ENCODE assay signal across 8 cellular contexts in the genomic region with DNA sequence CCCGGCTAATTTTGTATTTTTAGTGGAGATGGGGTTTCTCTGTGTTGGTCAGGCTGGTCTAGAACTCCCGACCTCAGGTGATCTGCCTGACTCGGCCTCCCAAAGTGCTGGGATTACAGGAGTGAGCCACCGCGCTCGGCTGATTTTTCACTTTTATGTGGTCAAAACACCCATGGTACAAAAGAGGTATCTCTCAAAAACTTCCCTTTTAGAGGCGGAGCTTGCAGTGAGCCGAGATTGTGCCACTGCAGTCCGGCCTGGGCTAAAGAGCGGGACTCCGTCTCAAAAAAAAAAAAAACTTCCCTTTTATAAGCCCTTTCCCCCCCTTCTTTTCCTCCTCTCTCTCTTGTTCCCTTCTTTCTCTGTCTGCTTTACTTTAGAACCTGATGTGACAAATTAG. TPM values are rescaled to one million over a fixed set of nuclear protein-coding genes. Genes with fewer than 3 reads are reported as not detected.
DNase-seq lines count a peak whose midpoint lies in the region; ATAC-seq and TF ChIP-seq lines count a peak whose summit lies in the region.
"Not testable (repeated sequence)": the region's sequence is repeated elsewhere in the genome, so short reads cannot be mapped to it uniquely, and the experiment has no call there.

No MANE protein-coding gene starts in this region.

- not testable (repeated sequence) for H3K9ac ChIP-seq in muscle layer of colon (ENCODE audit: low read length); rectal smooth muscle tissue (ENCODE audit: low read length)

- in situ Hi-C loops in transverse colon (cut with MboI; ENCODE audit: low pct_ligation_motif_present in 1 of 4, low pct_unique_long_range_greater_than_20kb in 1 of 4, low sequenced_read_pairs in 3 of 4), result not testable (repeated sequence)

- CTCF ChIA-PET in WTC11 (lab: Charles Lee), result interaction anchor here (1.2 to 3.6 kb wide), 2 partner anchors 18 to 51 kb away, joined by 3 to 19 read pairs; no protein-coding TSS in a partner anchor

- not testable (repeated sequence) for TF ChIP-seq CTCF in CD14-positive monocyte (IDR thresholded peaks at IDR 0.05); WTC11 (IDR thresholded peaks at IDR 0.05); transverse colon (IDR thresholded peaks at IDR 0.05)

- H3K36me3 ChIP-seq in muscle layer of colon (ENCODE audit: insufficient read depth, low read length); rectal smooth muscle tissue (ENCODE audit: control insufficient read depth, insufficient read depth, low read length); transverse colon: not testable (repeated sequence)

- POLR2A ChIA-PET in WTC11 (lab: Charles Lee), result not testable (repeated sequence)

- intact Hi-C loops in CD14-positive monocyte (cut with micrococcal nuclease), result loop anchor here in 1 of 2 donors (2.0 kb wide), 1 partner anchor 15 kb away; no protein-coding TSS in a partner anchor
- intact Hi-C loops in transverse colon (cut with DNase I; ENCODE audit: low total_unique reads), result not testable (repeated sequence)

- WGBS in transverse colon (ENCODE audit: low coverage in 1 of 2), 2 donors, result 35 to 42% methylated on average over 3 to 11 of the region's 11 CpGs

- H3K9me3 Mint-ChIP-seq in CD14-positive monocyte; WTC11; activated T-helper 17 cell treated with anti-CD3 and anti-CD28 coated beads, Interleukin-2, amount 50 U/mL, for 72 hours; effector memory CD8-positive, alpha-beta T cell: not testable (repeated sequence)

- not testable (repeated sequence) for DNase-seq in CD14-positive monocyte (ENCODE audit: low spot score); WTC11 (ENCODE audit: low spot score); effector memory CD8-positive, alpha-beta T cell; transverse colon
- DNase-seq in NOMO-1 treated with DMSO at 0.1 percent for 48 hours (lab: John Stamatoyannopoulos, UW; ENCODE audit: unreplicated experiment), result peak; percentile 59

- not testable (repeated sequence) for H3K27me3 Mint-ChIP-seq in CD14-positive monocyte (ENCODE audit: low read depth in 3 of 3); WTC11 (ENCODE audit: low read depth); activated T-helper 17 cell treated with anti-CD3 and anti-CD28 coated beads, Interleukin-2, amount 50 U/mL, for 72 hours; effector memory CD8-positive, alpha-beta T cell

- peaks cover 72% of the 10 kb centered on the region for H3K4me1 ChIP-seq in muscle layer of colon (ENCODE audit: insufficient read depth, low read length)
- peaks cover 34% of the 10 kb centered on the region for H3K4me1 ChIP-seq in rectal smooth muscle tissue (ENCODE audit: control insufficient read depth, insufficient read depth, low read length)
- H3K4me1 ChIP-seq in transverse colon, result peaks cover 66 to 98% (median 92%) of the 10 kb centered on the region in 4 donors

- peak overlapping the region; percentile 65 for H3K27ac ChIP-seq in muscle layer of colon (ENCODE audit: low read depth, low read length)
- H3K27ac ChIP-seq in rectal smooth muscle tissue (ENCODE audit: low read depth, low read length), result peak overlapping the region; percentile 78
- H3K27ac ChIP-seq in transverse colon, result peak overlapping the region; percentile 84 to 94 (median 88)

- TF ChIP-seq EP300 in transverse colon (IDR thresholded peaks at IDR 0.05; ENCODE audit: low read depth), result not testable (repeated sequence)

- peak overlapping the region; percentile 58 to 78 for H3K4me3 Mint-ChIP-seq in CD14-positive monocyte
- H3K4me3 Mint-ChIP-seq in WTC11, result not testable (repeated sequence)
- peak overlapping the region; percentile 65 for H3K4me3 Mint-ChIP-seq in activated T-helper 17 cell treated with anti-CD3 and anti-CD28 coated beads, Interleukin-2, amount 50 U/mL, for 72 hours
- peak overlapping the region in 1 of 2 donors; percentile 45 for H3K4me3 Mint-ChIP-seq in effector memory CD8-positive, alpha-beta T cell

- H3K27me3 ChIP-seq in muscle layer of colon (ENCODE audit: control insufficient read depth in 1 of 2, insufficient read depth in 2 of 2, low read length in 2 of 2); rectal smooth muscle tissue (ENCODE audit: control insufficient read depth, insufficient read depth, low read length); transverse colon: not testable (repeated sequence)

- H3K27ac Mint-ChIP-seq in CD14-positive monocyte, result peak overlapping the region; percentile 62 to 93 (median 89)
- peak overlapping the region; percentile 90 for H3K27ac Mint-ChIP-seq in WTC11
- peak overlapping the region; percentile 67 for H3K27ac Mint-ChIP-seq in activated T-helper 17 cell treated with anti-CD3 and anti-CD28 coated beads, Interleukin-2, amount 50 U/mL, for 72 hours
- H3K27ac Mint-ChIP-seq in effector memory CD8-positive, alpha-beta T cell, result peak overlapping the region; percentile 36 to 73

- not testable (repeated sequence) for TF ChIP-seq POLR2A in transverse colon (IDR thresholded peaks at IDR 0.05)

- H3K9me3 ChIP-seq in muscle layer of colon (ENCODE audit: low read length); transverse colon: not testable (repeated sequence)

- H3K36me3 Mint-ChIP-seq in CD14-positive monocyte, result peaks cover 9 to 27% of the 10 kb centered on the region in 2 donors
- H3K36me3 Mint-ChIP-seq in WTC11, result peaks cover 10% of the 10 kb centered on the region
- H3K36me3 Mint-ChIP-seq in activated T-helper 17 cell treated with anti-CD3 and anti-CD28 coated beads, Interleukin-2, amount 50 U/mL, for 72 hours (ENCODE audit: low read depth); effector memory CD8-positive, alpha-beta T cell (ENCODE audit: insufficient read depth): not testable (repeated sequence)

- peaks cover 67% of the 10 kb centered on the region for H3K4me1 Mint-ChIP-seq in CD14-positive monocyte
- H3K4me1 Mint-ChIP-seq in WTC11, result not testable (repeated sequence)
- peaks cover 51% of the 10 kb centered on the region for H3K4me1 Mint-ChIP-seq in activated T-helper 17 cell treated with anti-CD3 and anti-CD28 coated beads, Interleukin-2, amount 50 U/mL, for 72 hours
- H3K4me1 Mint-ChIP-seq in effector memory CD8-positive, alpha-beta T cell (ENCODE audit: low read depth in 2 of 2), result peaks cover 36 to 62% of the 10 kb centered on the region in 2 donors

- not testable (repeated sequence) for H3K4me3 ChIP-seq in muscle layer of colon (ENCODE audit: low read depth in 1 of 2, low read length in 2 of 2); transverse colon
- peak overlapping the region; percentile 10 for H3K4me3 ChIP-seq in rectal smooth muscle tissue (ENCODE audit: low read length)

- not testable (repeated sequence) for ATAC-seq in WTC11; activated T-helper 17 cell treated with anti-CD3 and anti-CD28 coated beads, Interleukin-2, amount 50 U/mL, for 72 hours (replicated peaks); effector memory CD8-positive, alpha-beta T cell (replicated peaks)

RNA-seq across cellular contexts. Expression of gene MLXIP, which starts 26.9 kb away (rescaled TPM):
- 1 to 10 TPM; 4.5 to 4.6 TPM for polyA plus RNA-seq in CD14-positive monocyte
- total RNA-seq in WTC11 (2021) (40.5 to 49.4 TPM (median 44.4 TPM) in 3 replicates), transverse colon (100 to 1,000 TPM in 3 of 4 donors, 10 to 100 TPM in 1; 99.5 to 302 (median 151) TPM)
- 10 to 100 TPM; 19.7 to 28.9 TPM for total RNA-seq in activated T-helper 17 cell treated with anti-CD3 and anti-CD28 coated beads, Interleukin-2, amount 50 U/mL, for 72 hours
